Comparison of ENCODE assay signal across 18 cellular contexts in genomic region chr5:160638141-160638742, GRCh38.
"Had no signal": no experiment of that assay in that cellular context is flagged by ENCODE, and none has a peak within 500 bp of the region (broad histone marks: within the 10 kb centered on the region; RNA-seq: fewer than 3 reads in every experiment).

No MANE protein-coding gene starts in this region.

- H3K9me3 ChIP-seq: sigmoid colon, upper lobe of right lung had no signal

- H3K4me3 Mint-ChIP-seq: activated B cell treated with CpG ODN at 0.5 μM for 24 hours; activated CD4-positive, alpha-beta T cell treated with anti-CD3 and anti-CD28 coated beads, Interleukin-2, amount 10 ng/mL, durations not matched to agents 7 days and 5 days; activated naive CD4-positive, alpha-beta T cell treated with anti-CD3 and anti-CD28 coated beads, Interleukin-2, amount 50 U/mL, for 24 hours; dendritic cell treated with granulocyte-macrophage colony-stimulating factor and Interleukin-4, amounts not matched to agents 40 ng/mL and 50 ng/mL, for 4 days; endodermal cell; natural killer cell treated with Interleukin-12 subunit alpha and Interleukin-12 subunit beta and Interleukin-15 and Interleukin-18, amount 100 ng/mL, for 72 hours; T-helper 17 cell had no signal

- DNase-seq: activated B cell treated with CpG ODN at 0.5 μM for 24 hours; activated CD4-positive, alpha-beta T cell treated with anti-CD3 and anti-CD28 coated beads, Interleukin-2, amount 10 ng/mL, durations not matched to agents 7 days and 5 days; endodermal cell; erythroblast; hippocampal formation; left cardiac atrium; mammary epithelial cell; occipital lobe; sigmoid colon; stimulated activated CD4-positive, alpha-beta T cell treated with anti-CD3 and anti-CD28 coated beads, Interleukin-2, amount 100 ng/mL, for 24 hours; stimulated activated naive CD4-positive, alpha-beta T cell; substantia nigra; T-helper 17 cell; upper lobe of right lung had no signal

- H3K4me1 Mint-ChIP-seq: activated B cell treated with CpG ODN at 0.5 μM for 24 hours; activated CD4-positive, alpha-beta T cell treated with anti-CD3 and anti-CD28 coated beads, Interleukin-2, amount 10 ng/mL, durations not matched to agents 7 days and 5 days; activated naive CD4-positive, alpha-beta T cell treated with anti-CD3 and anti-CD28 coated beads, Interleukin-2, amount 50 U/mL, for 24 hours; T-helper 17 cell had no signal

- H3K27me3 Mint-ChIP-seq: activated naive CD4-positive, alpha-beta T cell treated with anti-CD3 and anti-CD28 coated beads, Interleukin-2, amount 50 U/mL, for 24 hours had no signal

- H3K9me3 Mint-ChIP-seq: activated B cell treated with CpG ODN at 0.5 μM for 24 hours; activated CD4-positive, alpha-beta T cell treated with anti-CD3 and anti-CD28 coated beads, Interleukin-2, amount 10 ng/mL, durations not matched to agents 7 days and 5 days; activated naive CD4-positive, alpha-beta T cell treated with anti-CD3 and anti-CD28 coated beads, Interleukin-2, amount 50 U/mL, for 24 hours; endodermal cell had no signal

- H3K27me3 ChIP-seq: sigmoid colon, upper lobe of right lung had no signal

- H3K36me3 ChIP-seq: sigmoid colon, upper lobe of right lung had no signal

- H3K27ac Mint-ChIP-seq: activated B cell treated with CpG ODN at 0.5 μM for 24 hours; activated CD4-positive, alpha-beta T cell treated with anti-CD3 and anti-CD28 coated beads, Interleukin-2, amount 10 ng/mL, durations not matched to agents 7 days and 5 days; activated naive CD4-positive, alpha-beta T cell treated with anti-CD3 and anti-CD28 coated beads, Interleukin-2, amount 50 U/mL, for 24 hours; activated T-helper 2 cell treated with anti-CD3 and anti-CD28 coated beads, Interferon-gamma antibody, Interleukin-2, Interleukin-4, amounts not matched to agents 10 μg/mL and 5 μg/mL and 100 μg/mL, durations not matched to agents 14 hours and 24 hours and 36 hours; dendritic cell treated with granulocyte-macrophage colony-stimulating factor and Interleukin-4, amounts not matched to agents 40 ng/mL and 50 ng/mL, for 4 days; endodermal cell; natural killer cell treated with Interleukin-12 subunit alpha and Interleukin-12 subunit beta and Interleukin-15 and Interleukin-18, amount 100 ng/mL, for 72 hours; T-helper 17 cell had no signal

- H3K27ac ChIP-seq: sigmoid colon, upper lobe of right lung had no signal

- H3K4me1 ChIP-seq: sigmoid colon, upper lobe of right lung had no signal

- H3K36me3 Mint-ChIP-seq: activated naive CD4-positive, alpha-beta T cell treated with anti-CD3 and anti-CD28 coated beads, Interleukin-2, amount 50 U/mL, for 24 hours; natural killer cell treated with Interleukin-12 subunit alpha and Interleukin-12 subunit beta and Interleukin-15 and Interleukin-18, amount 100 ng/mL, for 72 hours had no signal

- ATAC-seq: left cardiac atrium; natural killer cell treated with Interleukin-12 subunit alpha and Interleukin-12 subunit beta and Interleukin-15 and Interleukin-18, amount 100 ng/mL, for 72 hours; T-helper 17 cell; upper lobe of right lung had no signal

- H3K4me3 ChIP-seq: sigmoid colon, upper lobe of right lung had no signal
